12 cellular contexts compared by ENCODE assay signal in genomic region chr5:135993894-135994514, GRCh38. TPM values are rescaled to one million over a fixed set of nuclear protein-coding genes. Genes with fewer than 3 reads are reported as not detected.
DNase-seq lines count a peak whose midpoint lies in the region; ATAC-seq, FAIRE-seq and TF ChIP-seq lines count a peak whose summit lies in the region.
"Had no signal": no experiment of that assay in that cellular context is flagged by ENCODE, and none has a peak within 500 bp of the region (broad histone marks: within the 10 kb centered on the region; RNA-seq: fewer than 3 reads in every experiment).

No MANE protein-coding gene starts in this region.

- BruUV-seq in HepG2 (replicated peaks; lab: Mats Ljungman, UMichigan) = no TSS peak

- H3K79me2 ChIP-seq in HepG2 (ENCODE audit: insufficient read depth, low read length) = no peaks in the 10 kb centered on the region

- ATAC-seq in HepG2 (no peak), right lobe of liver (no peak), aorta (ENCODE audit: low FRiP score) (peak; percentile 49)

- no peaks in the 10 kb centered on the region for H3K36me3 ChIP-seq in HepG2 (replicated peaks in 1 of 2; ENCODE audit: control insufficient read depth in 1 of 2, insufficient read depth in 2 of 2, low read length in 2 of 2)
- H3K36me3 ChIP-seq in right lobe of liver = no peaks in the 10 kb centered on the region
- H3K36me3 ChIP-seq in mesenchymal stem cell (ENCODE audit: control insufficient read depth in 1 of 2, insufficient read depth in 2 of 2, low read depth in 1 of 2, low read length in 2 of 2) = no peaks in the 10 kb centered on the region
- H3K36me3 ChIP-seq in aorta (ENCODE audit: control insufficient read depth in 1 of 2, insufficient read depth in 2 of 2, low read length in 1 of 2) = no peaks in the 10 kb centered on the region

- no peak for FAIRE-seq in HepG2 (lab: Jason Lieb, UNC)

- whole genome bisulfite sequencing in HepG2 (ENCODE audit: low lambda C conversion rate) = 71% methylated on average over 5 of the region's 5 CpGs
- WGBS in right lobe of liver (ENCODE audit: insufficient coverage, low coverage, low lambda C conversion rate, missing lambda C conversion rate) = 58% methylated on average over 5 of the region's 5 CpGs
- WGBS in mesenchymal stem cell = 0% methylated on average over 1 of the region's 5 CpGs
- WGBS in aorta, 2 donors = 23 to 34% methylated on average over 5 of the region's 5 CpGs

- H3K27me3 ChIP-seq in HepG2 (ENCODE audit: control insufficient read depth in 1 of 2, insufficient read depth in 2 of 2, low read length in 2 of 2) (no peaks in the 10 kb centered on the region), right lobe of liver (no peaks in the 10 kb centered on the region), mesenchymal stem cell (ENCODE audit: control insufficient read depth in 1 of 2, insufficient read depth in 1 of 2, low read length in 2 of 2) (peaks cover 0 to 6% of the 10 kb centered on the region in 2 experiments), aorta (ENCODE audit: control insufficient read depth in 1 of 2, insufficient read depth in 2 of 2, low read length in 1 of 2) (no peaks in the 10 kb centered on the region)

- no peak overlapping the region for H3K27ac ChIP-seq in HepG2 (ENCODE audit: extremely low read length, insufficient read depth, low read length)
- no peak overlapping the region for H3K27ac ChIP-seq in right lobe of liver
- peak overlapping the region; percentile 80 for H3K27ac ChIP-seq in mesenchymal stem cell (ENCODE audit: low read length, poor library complexity, severe bottlenecking)
- no peak overlapping the region for H3K27ac ChIP-seq in aorta (ENCODE audit: low read depth in 1 of 2, low read length in 2 of 2)
- H3K27ac ChIP-seq: VCaP had no signal

- POLR2A ChIA-PET in HepG2 (lab: Yijun Ruan, JAX) = interaction anchor here (0.8 to 1.1 kb wide), 2 partner anchors 21 to 59 kb away, joined by 3 to 5 read pairs; no protein-coding TSS in a partner anchor

- TF ChIP-seq CTCF in HepG2 (CRISPR knock-in tag; IDR thresholded peaks at IDR 0.05) (no peak), right lobe of liver (IDR thresholded peaks at IDR 0.05) (no peak), cardiac fibroblast (IDR thresholded peaks at IDR 0.05; ENCODE audit: low read depth, low read length) (no peak)

- peak; percentile 39 for DNase-seq in HepG2 (ENCODE audit: low spot score)
- no peak for DNase-seq in right lobe of liver
- DNase-seq in cardiac fibroblast (ENCODE audit: low read depth in 2 of 2) = peak; percentile 48 to 85
- DNase-seq in mesenchymal stem cell = peak; percentile 95
- DNase-seq in aorta = no peak
- no peak for DNase-seq in midbrain (lab: John Stamatoyannopoulos, UW)
- no peak for DNase-seq in HuH-7.5 (ENCODE audit: low spot score)
- no peak for DNase-seq in erythroblast (lab: John Stamatoyannopoulos, UW)
- DNase-seq: effector CD4-positive, alpha-beta T cell; islet precursor cell had no signal

- CTCF ChIA-PET in HepG2 (lab: Yijun Ruan, JAX; ENCODE audit: low intra/inter-chr PET ratio, low total read pairs) = no interaction called here

- no peak overlapping the region for H3K4me3 ChIP-seq in HepG2 (replicated peaks in 1 of 3; ENCODE audit: insufficient read depth in 1 of 3, low read depth in 2 of 3, low read length in 3 of 3)
- no peak overlapping the region for H3K4me3 ChIP-seq in right lobe of liver
- H3K4me3 ChIP-seq in cardiac fibroblast (replicated peaks in 1 of 2; ENCODE audit: low read depth in 2 of 2, low read length in 2 of 2) = no peak overlapping the region
- peak overlapping the region in 1 of 2 experiments; percentile 43 for H3K4me3 ChIP-seq in mesenchymal stem cell (ENCODE audit: insufficient read depth in 1 of 2, low read depth in 1 of 2, low read length in 2 of 2)
- H3K4me3 ChIP-seq in aorta (ENCODE audit: low read length in 2 of 2) = no peak overlapping the region

- no peak overlapping the region for H3K14ac ChIP-seq in mesenchymal stem cell (ENCODE audit: low read length in 2 of 2)

- H3K4me2 ChIP-seq in HepG2 (ENCODE audit: low read depth, low read length) (no peak overlapping the region), mesenchymal stem cell (ENCODE audit: low read length, poor library complexity, severe bottlenecking) (no peak overlapping the region)

- H3K9me3 ChIP-seq in HepG2 (ENCODE audit: low read length) (no peaks in the 10 kb centered on the region), right lobe of liver (no peaks in the 10 kb centered on the region), mesenchymal stem cell (ENCODE audit: control insufficient read depth, low read length) (no peaks in the 10 kb centered on the region), aorta (ENCODE audit: control insufficient read depth, low read length) (no peaks in the 10 kb centered on the region)

- H3K4me1 ChIP-seq in HepG2 (ENCODE audit: insufficient read depth, low read length) (peaks cover 28% of the 10 kb centered on the region), right lobe of liver (no peaks in the 10 kb centered on the region), mesenchymal stem cell (ENCODE audit: control insufficient read depth, insufficient read depth, low read depth, low read length) (peaks cover 11% of the 10 kb centered on the region), aorta (ENCODE audit: control insufficient read depth in 1 of 2, insufficient read depth in 2 of 2, low read length in 2 of 2) (no peaks in the 10 kb centered on the region)

- H3K18ac ChIP-seq in mesenchymal stem cell (ENCODE audit: low read depth in 1 of 2, low read length in 2 of 2) = peak overlapping the region; percentile 16 to 84

- H2AFZ ChIP-seq in HepG2 (ENCODE audit: low read length) = no peak overlapping the region
- H2AFZ ChIP-seq in mesenchymal stem cell (ENCODE audit: low read depth, low read length) = no peak overlapping the region

- peak overlapping the region; percentile 27 for H2BK120ac ChIP-seq in mesenchymal stem cell (ENCODE audit: low read depth, low read length)

- peak overlapping the region; percentile 71 for H2BK5ac ChIP-seq in mesenchymal stem cell (ENCODE audit: low read depth, low read length, poor library complexity, severe bottlenecking)

- H3K9ac ChIP-seq in HepG2 (ENCODE audit: insufficient read depth, low read depth, low read length) (no peak overlapping the region), mesenchymal stem cell (ENCODE audit: low read length) (peak overlapping the region; percentile 71)

- H3K79me1 ChIP-seq in mesenchymal stem cell (replicated peaks; ENCODE audit: low read length, poor library complexity, severe bottlenecking) = no peaks in the 10 kb centered on the region

- no peak for TF ChIP-seq RAD21 in HepG2 (CRISPR knock-in tag; IDR thresholded peaks at IDR 0.05)

- no peak overlapping the region for H3K23ac ChIP-seq in mesenchymal stem cell (ENCODE audit: low read length in 2 of 2)

- H2BK12ac ChIP-seq in mesenchymal stem cell (ENCODE audit: low read length in 2 of 2) = no peak overlapping the region

- no peaks in the 10 kb centered on the region for H4K20me1 ChIP-seq in HepG2 (ENCODE audit: insufficient read depth, low read length)

- H3K4ac ChIP-seq in mesenchymal stem cell (ENCODE audit: low read depth in 1 of 2, low read length in 2 of 2) = peak overlapping the region; percentile 24 to 34

- no peak for TF ChIP-seq POLR2A in HepG2 (IDR thresholded peaks at IDR 0.05; ENCODE audit: insufficient read depth in 1 of 2, low read depth in 2 of 2, low read length in 2 of 2)
- no peak for TF ChIP-seq POLR2A in right lobe of liver (IDR thresholded peaks at IDR 0.05)
- TF ChIP-seq POLR2A in erythroblast (IDR thresholded peaks at IDR 0.05; ENCODE audit: low read length) = no peak

- H4K91ac ChIP-seq in mesenchymal stem cell (ENCODE audit: low read length) = no peak overlapping the region

- H4K8ac ChIP-seq in mesenchymal stem cell (ENCODE audit: low read length) = peak overlapping the region; percentile 56

- H2BK15ac ChIP-seq in mesenchymal stem cell (ENCODE audit: low read depth, poor library complexity, severe bottlenecking) = no peak overlapping the region

- TF ChIP-seq EP300 in HepG2 (IDR thresholded peaks at IDR 0.05; ENCODE audit: low read depth in 2 of 2, low read length in 2 of 2) (no peak), HepG2 (CRISPR knock-in tag; IDR thresholded peaks at IDR 0.05; ENCODE audit: borderline replicate concordance) (no peak)

- intact Hi-C loops in HepG2 (cut with micrococcal nuclease; ENCODE audit: unreplicated experiment) (no loop called here), right lobe of liver (cut with DNase I) (no loop called here), aorta (cut with DNase I) (no loop called here)

- in situ Hi-C loops in HepG2 (cut with HindIII; ENCODE audit: extremely low pct_ligation_motif_present, low pct_unique_long_range_greater_than_20kb) = no loop called here

- peak overlapping the region; percentile 2 for H2AK5ac ChIP-seq in mesenchymal stem cell (ENCODE audit: low read length, severe bottlenecking)

RNA-seq across cellular contexts. Expression of gene TGFBI, which starts 34.8 kb away (rescaled TPM):
- total RNA-seq in HepG2 (2016; rRNA removed; fragmentation: Illumina TruSeq; extraction: Trizol) (138 and 275 TPM in 2 replicates), right lobe of liver (100 to 1,000 TPM in 3 of 6 experiments, 10 to 100 TPM in 3; 30.7 to 143 (median 87.2) TPM), aorta (100 to 1,000 TPM; 322 to 335 TPM)
- 50.3 and 55.8 TPM in 2 replicates for total RNA-seq in HepG2 (2016; cell fraction: cytosol; rRNA removed; fragmentation: Illumina TruSeq; extraction: Trizol; ENCODE audit: low read depth)
- 131 and 276 TPM in 2 replicates for total RNA-seq in HepG2 (2016; cell fraction: insoluble cytoplasmic fraction; rRNA removed; fragmentation: Illumina TruSeq; extraction: Trizol)
- total RNA-seq in HepG2 (2016; cell fraction: membrane; rRNA removed; fragmentation: Illumina TruSeq; extraction: Trizol) = 113 and 131 TPM in 2 replicates
- 247 and 314 TPM in 2 replicates for total RNA-seq in HepG2 (2016; cell fraction: nucleus; rRNA removed; fragmentation: Illumina TruSeq; extraction: Trizol)
- polyA plus RNA-seq in HepG2 (2011; rRNA removed) (441 and 457 TPM in 2 replicates), aorta (10 to 100 TPM; 83.3 to 92.4 TPM)
- 304 and 337 TPM in 2 replicates for polyA plus RNA-seq in HepG2 (2011; cell fraction: cytosol; rRNA removed)
- 658 and 897 TPM in 2 replicates for polyA plus RNA-seq in HepG2 (2011; cell fraction: nucleus; rRNA removed)
- polyA plus RNA-seq in HepG2 (2012) = 309 and 371 TPM in 2 replicates
- 43.1 and 46.7 TPM in 2 replicates for polyA plus RNA-seq in HepG2 (2016; cell fraction: cytosol; fragmentation: Illumina TruSeq; extraction: Trizol; ENCODE audit: low read depth)
- polyA plus RNA-seq in HepG2 (2016; cell fraction: insoluble cytoplasmic fraction; fragmentation: Illumina TruSeq; extraction: Trizol; ENCODE audit: low read depth) = 120 and 134 TPM in 2 replicates
- 83.1 and 98.3 TPM in 2 replicates for polyA plus RNA-seq in HepG2 (2016; cell fraction: membrane; fragmentation: Illumina TruSeq; extraction: Trizol; ENCODE audit: low read depth)
- polyA plus RNA-seq in HepG2 (2016; cell fraction: nucleus; fragmentation: Illumina TruSeq; extraction: Trizol; ENCODE audit: insufficient read depth, low read depth) = 385 and 414 TPM in 2 replicates
- 25.5 and 364 TPM in 2 replicates for polyA minus RNA-seq in HepG2 (2011; rRNA and poly(A)+ RNA removed; ENCODE audit: low replicate concordance)
- polyA minus RNA-seq in HepG2 (2011; cell fraction: cytosol; rRNA and poly(A)+ RNA removed) = 249 and 302 TPM in 2 replicates
- 204 and 216 TPM in 2 replicates for polyA minus RNA-seq in HepG2 (2011; cell fraction: nucleus; rRNA and poly(A)+ RNA removed)
- polyA plus RNA-seq in mesenchymal stem cell (2013, experiment 1 of 2) = 1,930 TPM
- 1,910 TPM for polyA plus RNA-seq in mesenchymal stem cell (2013, experiment 2 of 2)
- total RNA-seq: activated T-helper 1 cell treated with anti-CD3 and anti-CD28 coated beads, Interleukin-12 subunit alpha, Interleukin-12 subunit beta, Interleukin-2, Interleukin-4 antibody, amounts not matched to agents 30 ng/mL and 10 ng/mL and 1 ng/mL, durations not matched to agents 14 hours and 24 hours and 36 hours had no signal

RNA-seq across cellular contexts. Expression of gene LECT2, which starts 39.2 kb away (rescaled TPM):
- total RNA-seq in HepG2 (2016; rRNA removed; fragmentation: Illumina TruSeq; extraction: Trizol) = not detected in 2 replicates
- not detected in 2 replicates for total RNA-seq in HepG2 (2016; cell fraction: cytosol; rRNA removed; fragmentation: Illumina TruSeq; extraction: Trizol; ENCODE audit: low read depth)
- total RNA-seq in HepG2 (2016; cell fraction: insoluble cytoplasmic fraction; rRNA removed; fragmentation: Illumina TruSeq; extraction: Trizol) = 0.11 and 0.27 TPM in 2 replicates
- total RNA-seq in HepG2 (2016; cell fraction: membrane; rRNA removed; fragmentation: Illumina TruSeq; extraction: Trizol) = not detected in 2 replicates
- total RNA-seq in HepG2 (2016; cell fraction: nucleus; rRNA removed; fragmentation: Illumina TruSeq; extraction: Trizol) = not detected in 2 replicates
- polyA plus RNA-seq in HepG2 (2011; rRNA removed) = not detected in 2 replicates
- polyA plus RNA-seq in HepG2 (2011; cell fraction: cytosol; rRNA removed) = not detected in 2 replicates
- polyA plus RNA-seq in HepG2 (2011; cell fraction: nucleus; rRNA removed) = 0.26 TPM in 1 of 2 replicates, not detected in the other
- polyA plus RNA-seq in HepG2 (2012) = 1.2 and 1.7 TPM in 2 replicates
- not detected in 2 replicates for polyA plus RNA-seq in HepG2 (2016; cell fraction: cytosol; fragmentation: Illumina TruSeq; extraction: Trizol; ENCODE audit: low read depth)
- not detected in 2 replicates for polyA plus RNA-seq in HepG2 (2016; cell fraction: insoluble cytoplasmic fraction; fragmentation: Illumina TruSeq; extraction: Trizol; ENCODE audit: low read depth)
- not detected in 2 replicates for polyA plus RNA-seq in HepG2 (2016; cell fraction: membrane; fragmentation: Illumina TruSeq; extraction: Trizol; ENCODE audit: low read depth)
- not detected in 2 replicates for polyA plus RNA-seq in HepG2 (2016; cell fraction: nucleus; fragmentation: Illumina TruSeq; extraction: Trizol; ENCODE audit: insufficient read depth, low read depth)
- polyA minus RNA-seq in HepG2 (2011; rRNA and poly(A)+ RNA removed; ENCODE audit: low replicate concordance) = not detected in 2 replicates
- not detected in 2 replicates for polyA minus RNA-seq in HepG2 (2011; cell fraction: cytosol; rRNA and poly(A)+ RNA removed)
- not detected in 2 replicates for polyA minus RNA-seq in HepG2 (2011; cell fraction: nucleus; rRNA and poly(A)+ RNA removed)
- total RNA-seq in right lobe of liver = 10 to 100 TPM in 5 of 6 experiments, 1 to 10 TPM in 1; 6.0 to 66.7 (median 43.7) TPM
- not detected for polyA plus RNA-seq in mesenchymal stem cell (2013, experiment 1 of 2)
- 0.08 TPM for polyA plus RNA-seq in mesenchymal stem cell (2013, experiment 2 of 2)
- total RNA-seq in aorta = not detected
- not detected for polyA plus RNA-seq in aorta
- total RNA-seq: activated T-helper 1 cell treated with anti-CD3 and anti-CD28 coated beads, Interleukin-12 subunit alpha, Interleukin-12 subunit beta, Interleukin-2, Interleukin-4 antibody, amounts not matched to agents 30 ng/mL and 10 ng/mL and 1 ng/mL, durations not matched to agents 14 hours and 24 hours and 36 hours had no signal

Comparison
In these comparisons a context has a peak if more than half of its experiments do, and no peak if none do; other contexts are left out.
1. DNase-seq: peak in HepG2 (single experiment), cardiac fibroblast (2 of 2) and mesenchymal stem cell (single experiment); none in right lobe of liver (0 of 3), aorta (0 of 2), midbrain (single experiment), HuH-7.5 (single experiment) and erythroblast (0 of 2).
2. RNA of gene LECT2, which starts 39.2 kb away (total RNA-seq): 6.0 to 66.7 TPM in right lobe of liver; 0.11 to 0.27 TPM in HepG2 and not detected in aorta; every median in the first group is over 4 times any median in the second.